In genomic region chr22:30681840-30682239, GRCh38 we compare ENCODE assay signal across 14 cellular contexts. TPM values are rescaled to one million over a fixed set of nuclear protein-coding genes. Genes with fewer than 3 reads are reported as not detected.
DNase-seq lines count a peak whose midpoint lies in the region; TF ChIP-seq lines count a peak whose summit lies in the region.
"Had no signal": no experiment of that assay in that cellular context is flagged by ENCODE, and none has a peak within 500 bp of the region (broad histone marks: within the 10 kb centered on the region; RNA-seq: fewer than 3 reads in every experiment).

No MANE protein-coding gene starts in this region.

- H3K27me3 Mint-ChIP-seq in dendritic cell treated with granulocyte-macrophage colony-stimulating factor and Interleukin-4, amounts not matched to agents 40 ng/mL and 50 ng/mL, for 4 days = peaks cover 17% of the 10 kb centered on the region
- peaks cover 25% of the 10 kb centered on the region for H3K27me3 Mint-ChIP-seq in nephron progenitor cell (ENCODE audit: low read depth, poor library complexity)

- H3K9ac ChIP-seq in BLaER1 treated with 17β-estradiol and CSF1 and Interleukin-3, amounts not matched to agents 10 nM and 100 nM = peak overlapping the region in 1 of 11 experiments; percentile 65; a peak in 2 of 22 replicates

- no peaks in the 10 kb centered on the region for H3K27me3 ChIP-seq in BLaER1 treated with 17β-estradiol and CSF1 and Interleukin-3, amounts not matched to agents 10 nM and 100 nM
- H3K27me3 ChIP-seq in vagina = no peaks in the 10 kb centered on the region

- H3K36me3 ChIP-seq in BLaER1 treated with 17β-estradiol and CSF1 and Interleukin-3, amounts not matched to agents 10 nM and 100 nM = no peaks in the 10 kb centered on the region
- H3K36me3 ChIP-seq in vagina = no peaks in the 10 kb centered on the region

- TF ChIP-seq POLR2A in vagina (IDR thresholded peaks at IDR 0.05) = no peak

- H4K20me1 ChIP-seq in BLaER1 treated with 17β-estradiol and CSF1 and Interleukin-3, amounts not matched to agents 10 nM and 100 nM = no peaks in the 10 kb centered on the region

- peak overlapping the region; percentile 53 to 82 (median 73); a peak in 21 of 22 replicates for H3K4me2 ChIP-seq in BLaER1 treated with 17β-estradiol and CSF1 and Interleukin-3, amounts not matched to agents 10 nM and 100 nM

- no peaks in the 10 kb centered on the region for H3K36me3 Mint-ChIP-seq in dendritic cell treated with granulocyte-macrophage colony-stimulating factor and Interleukin-4, amounts not matched to agents 40 ng/mL and 50 ng/mL, for 4 days (ENCODE audit: low read depth)
- H3K36me3 Mint-ChIP-seq in nephron progenitor cell (ENCODE audit: low read depth) = no peaks in the 10 kb centered on the region

- H3K27ac ChIP-seq in BLaER1 treated with 17β-estradiol and CSF1 and Interleukin-3, amounts not matched to agents 10 nM and 100 nM = peak overlapping the region in 7 of 11 experiments; percentile 50 to 81 (median 69); a peak in 10 of 22 replicates
- no peak overlapping the region for H3K27ac ChIP-seq in vagina

- H3K4me1 Mint-ChIP-seq in dendritic cell treated with granulocyte-macrophage colony-stimulating factor and Interleukin-4, amounts not matched to agents 40 ng/mL and 50 ng/mL, for 4 days (ENCODE audit: low read depth) = peaks cover 35% of the 10 kb centered on the region
- peaks cover 34% of the 10 kb centered on the region for H3K4me1 Mint-ChIP-seq in nephron progenitor cell

- H3K9me3 ChIP-seq in BLaER1 treated with 17β-estradiol and CSF1 and Interleukin-3, amounts not matched to agents 10 nM and 100 nM (replicated peaks in 1 of 11) = no peaks in the 10 kb centered on the region
- no peaks in the 10 kb centered on the region for H3K9me3 ChIP-seq in vagina

- intact Hi-C loops in dendritic cell treated with granulocyte-macrophage colony-stimulating factor and Interleukin-4, amounts not matched to agents 40 ng/mL and 50 ng/mL, for 4 days (cut with micrococcal nuclease) = no loop called here
- intact Hi-C loops in vagina (cut with DNase I) = no loop called here

- H3K4me1 ChIP-seq in BLaER1 treated with 17β-estradiol and CSF1 and Interleukin-3, amounts not matched to agents 10 nM and 100 nM = peaks cover 21 to 33% (median 24%) of the 10 kb centered on the region in 10 experiments
- H3K4me1 ChIP-seq in vagina = no peaks in the 10 kb centered on the region

- peak overlapping the region; percentile 86 for H3K27ac Mint-ChIP-seq in dendritic cell treated with granulocyte-macrophage colony-stimulating factor and Interleukin-4, amounts not matched to agents 40 ng/mL and 50 ng/mL, for 4 days
- H3K27ac Mint-ChIP-seq in nephron progenitor cell = peak overlapping the region; percentile 64
- H3K27ac Mint-ChIP-seq: CD4-positive, alpha-beta T cell had no signal

- no peak for TF ChIP-seq CTCF in nephron progenitor cell (IDR thresholded peaks at IDR 0.05)
- no peak for TF ChIP-seq CTCF in vagina (IDR thresholded peaks at IDR 0.05)

- peak; percentile 0 for DNase-seq in NCI-H128 (lab: John Stamatoyannopoulos, UW; ENCODE audit: unreplicated experiment)
- DNase-seq in nephron progenitor cell = no peak
- DNase-seq in cortex of kidney (lab: John Stamatoyannopoulos, UW) = no peak
- no peak for DNase-seq in ureter (ENCODE audit: low spot score)
- DNase-seq in vagina (ENCODE audit: extremely low spot score in 2 of 2) = no peak
- DNase-seq in globus pallidus (ENCODE audit: low spot score) = no peak
- DNase-seq: ACHN; C1 segment of cervical spinal cord; Calu3; CD4-positive, alpha-beta T cell; DND-41; GDM1 had no signal

- H3K4me3 Mint-ChIP-seq in dendritic cell treated with granulocyte-macrophage colony-stimulating factor and Interleukin-4, amounts not matched to agents 40 ng/mL and 50 ng/mL, for 4 days = no peak overlapping the region
- no peak overlapping the region for H3K4me3 Mint-ChIP-seq in nephron progenitor cell
- H3K4me3 Mint-ChIP-seq: CD4-positive, alpha-beta T cell had no signal

- H3K4me3 ChIP-seq in BLaER1 treated with 17β-estradiol and CSF1 and Interleukin-3, amounts not matched to agents 10 nM and 100 nM = no peak overlapping the region
- no peak overlapping the region for H3K4me3 ChIP-seq in vagina

- no peaks in the 10 kb centered on the region for H3K9me3 Mint-ChIP-seq in dendritic cell treated with granulocyte-macrophage colony-stimulating factor and Interleukin-4, amounts not matched to agents 40 ng/mL and 50 ng/mL, for 4 days
- H3K9me3 Mint-ChIP-seq in nephron progenitor cell = no peaks in the 10 kb centered on the region
- H3K9me3 Mint-ChIP-seq: CD4-positive, alpha-beta T cell had no signal

RNA-seq across cellular contexts. Expression of gene OSBP2, which starts 12.8 kb away (rescaled TPM):
- total RNA-seq in ureter (4.3 TPM), vagina (3.7 TPM)

RNA-seq across cellular contexts. Expression of gene DUSP18, which starts 14.2 kb away (rescaled TPM):
- total RNA-seq in ureter (9.5 TPM), vagina (7.4 TPM)

RNA-seq across cellular contexts. Expression of gene SLC35E4, which starts 46.3 kb away (rescaled TPM):
- total RNA-seq in ureter (3.9 TPM), vagina (6.4 TPM)
